22 cellular contexts compared by ENCODE assay signal in the genomic region with DNA sequence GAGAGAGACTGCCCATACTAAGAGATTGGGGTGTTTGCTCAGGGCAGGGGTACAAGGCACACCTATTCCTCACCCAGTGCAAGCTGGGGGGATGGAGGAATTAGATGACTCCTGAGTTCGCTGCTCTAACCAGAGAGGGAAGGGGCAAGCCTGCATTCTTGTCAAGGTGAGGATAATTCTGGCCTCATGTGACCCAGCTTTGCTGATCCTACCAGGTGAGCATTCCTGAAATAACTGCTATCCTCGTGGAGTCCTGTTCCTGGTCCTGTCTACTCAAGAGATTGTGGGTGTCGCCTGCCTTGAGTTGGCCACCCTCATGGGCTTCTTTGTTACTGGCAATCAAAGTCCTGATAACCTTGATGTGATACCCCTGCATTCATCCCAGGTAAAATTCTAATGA.
"Had no signal": no experiment of that assay in that cellular context is flagged by ENCODE, and none has a peak within 500 bp of the region (broad histone marks: within the 10 kb centered on the region; RNA-seq: fewer than 3 reads in every experiment).

No MANE protein-coding gene starts in this region.

- H3K27ac ChIP-seq: brain microvascular endothelial cell, gastrocnemius medialis, heart left ventricle, left lung, prostate gland, tibial nerve had no signal

- H3K9me3 Mint-ChIP-seq: activated T-helper 1 cell treated with anti-CD3 and anti-CD28 coated beads, Interleukin-12 subunit alpha, Interleukin-12 subunit beta, Interleukin-2, Interleukin-4 antibody, amounts not matched to agents 30 ng/mL and 10 ng/mL and 1 ng/mL, durations not matched to agents 14 hours and 24 hours and 36 hours; effector memory CD8-positive, alpha-beta T cell; nephron progenitor cell had no signal

- H3K27me3 ChIP-seq: brain microvascular endothelial cell, gastrocnemius medialis, left lung, tibial nerve, vagina had no signal

- H3K4me3 Mint-ChIP-seq: activated naive CD8-positive, alpha-beta T cell treated with anti-CD3 and anti-CD28 coated beads, Interleukin-2, amount 10 ng/mL, durations not matched to agents 7 days and 5 days; activated T-helper 1 cell treated with anti-CD3 and anti-CD28 coated beads, Interleukin-12 subunit alpha, Interleukin-12 subunit beta, Interleukin-2, Interleukin-4 antibody, amounts not matched to agents 30 ng/mL and 10 ng/mL and 1 ng/mL, durations not matched to agents 14 hours and 24 hours and 36 hours; effector memory CD8-positive, alpha-beta T cell; nephron progenitor cell had no signal

- DNase-seq: activated CD4-positive, alpha-beta T cell treated with anti-CD3 and anti-CD28 coated beads, Interleukin-2, amount 50 U/mL, for 1 hour; activated naive CD4-positive, alpha-beta T cell; activated naive CD8-positive, alpha-beta T cell treated with anti-CD3 and anti-CD28 coated beads, Interleukin-2, amount 10 ng/mL, durations not matched to agents 7 days and 5 days; brain microvascular endothelial cell; cerebellar nuclear complex; dermis blood vessel endothelial cell; effector memory CD8-positive, alpha-beta T cell; gastrocnemius medialis; heart left ventricle; left lung; nephron progenitor cell; right cardiac atrium; stimulated activated CD4-positive, alpha-beta T cell treated with anti-CD3 and anti-CD28 coated beads, Interleukin-15, amount 100 ng/mL, for 24 hours; stimulated activated CD4-positive, alpha-beta T cell treated with anti-CD3 and anti-CD28 coated beads, Interleukin-4, amount 100 ng/mL, for 1 hour; stimulated activated naive CD4-positive, alpha-beta T cell; substantia nigra had no signal

- H3K9me3 ChIP-seq: gastrocnemius medialis, heart left ventricle, left lung, prostate gland, tibial nerve, vagina had no signal

- H3K27me3 Mint-ChIP-seq: activated naive CD8-positive, alpha-beta T cell treated with anti-CD3 and anti-CD28 coated beads, Interleukin-2, amount 10 ng/mL, durations not matched to agents 7 days and 5 days had no signal

- H3K27ac Mint-ChIP-seq: activated naive CD8-positive, alpha-beta T cell treated with anti-CD3 and anti-CD28 coated beads, Interleukin-2, amount 10 ng/mL, durations not matched to agents 7 days and 5 days; activated T-helper 1 cell treated with anti-CD3 and anti-CD28 coated beads, Interleukin-12 subunit alpha, Interleukin-12 subunit beta, Interleukin-2, Interleukin-4 antibody, amounts not matched to agents 30 ng/mL and 10 ng/mL and 1 ng/mL, durations not matched to agents 14 hours and 24 hours and 36 hours; nephron progenitor cell had no signal

- H3K36me3 ChIP-seq: brain microvascular endothelial cell, gastrocnemius medialis, heart left ventricle, left lung, prostate gland, tibial nerve, vagina had no signal

- H3K4me3 ChIP-seq: gastrocnemius medialis, heart left ventricle, left lung, prostate gland, skin epidermis, tibial nerve, vagina had no signal

- H3K4me1 ChIP-seq: gastrocnemius medialis, heart left ventricle, left lung, prostate gland had no signal

- ATAC-seq: activated CD4-positive, CD25-positive, alpha-beta regulatory T cell treated with anti-CD3 and anti-CD28 coated beads, Interleukin-2, amount 50 U/mL, for 24 hours; effector memory CD8-positive, alpha-beta T cell; gastrocnemius medialis; heart left ventricle; left lung; right cardiac atrium had no signal
